ENCODE assay signal across 12 cellular contexts in the genomic region with DNA sequence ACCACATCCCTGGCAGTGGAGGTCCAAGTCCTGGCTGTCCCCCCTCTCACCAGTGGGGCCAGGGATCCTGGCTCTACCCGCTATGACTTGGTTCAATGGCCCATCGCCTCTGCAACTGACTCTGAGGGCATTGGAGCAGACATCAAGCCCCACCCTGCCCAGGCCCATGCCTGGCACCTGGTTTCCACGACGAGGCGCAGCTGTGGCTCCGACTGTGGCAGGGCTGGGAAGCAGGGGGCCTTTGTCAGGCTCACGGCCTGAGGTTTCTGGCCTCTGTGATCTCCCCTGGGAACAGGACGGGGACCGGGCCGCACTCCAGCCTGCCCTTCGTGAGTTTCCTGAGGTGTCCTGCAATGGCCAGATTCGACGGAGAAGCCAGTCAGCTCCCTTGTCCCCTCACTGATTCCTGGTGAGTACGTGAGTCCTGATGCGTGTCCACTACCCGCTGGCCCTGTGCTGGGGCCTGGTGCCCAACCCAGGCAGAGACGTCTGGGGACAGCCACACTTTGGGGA.
"Had no signal": no experiment of that assay in that cellular context is flagged by ENCODE, and none has a peak within 500 bp of the region (broad histone marks: within the 10 kb centered on the region; RNA-seq: fewer than 3 reads in every experiment).

No MANE protein-coding gene starts in this region.

- H3K4me2 ChIP-seq: neural progenitor cell had no signal

- FAIRE-seq: endothelial cell of umbilical vein had no signal

- DNase-seq: activated CD8-positive, alpha-beta memory T cell treated with anti-CD3 and anti-CD28 coated beads, Interleukin-2, amount 50 U/mL, for 4 hours; activated naive CD4-positive, alpha-beta T cell treated with Interleukin-2 at 50 U/mL for 16 hours; caudate nucleus; effector CD4-positive, alpha-beta T cell; foreskin melanocyte; heart left ventricle; left lung; transverse colon had no signal

- H3K27ac Mint-ChIP-seq: activated T-cell treated with anti-CD3 and anti-CD28 coated beads, Interleukin-2, amount 50 U/mL, for 72 hours; neural progenitor cell had no signal

- H3K4me3 ChIP-seq: coronary artery, heart left ventricle, left lung, neural progenitor cell, transverse colon had no signal

- ATAC-seq: activated T-cell treated with anti-CD3 and anti-CD28 coated beads, Interleukin-2, amount 50 U/mL, for 72 hours; heart left ventricle; left lung had no signal

- H3K9me3 Mint-ChIP-seq: activated T-cell treated with anti-CD3 and anti-CD28 coated beads, Interleukin-2, amount 50 U/mL, for 72 hours; neural progenitor cell had no signal

- H3K36me3 ChIP-seq: heart left ventricle, left lung, neural progenitor cell, transverse colon had no signal

- H3K9me3 ChIP-seq: heart left ventricle, left lung, transverse colon had no signal

- H3K4me1 ChIP-seq: neural progenitor cell had no signal

- H3K9ac ChIP-seq: neural progenitor cell had no signal

- H2AFZ ChIP-seq: neural progenitor cell had no signal

- H3K36me3 Mint-ChIP-seq: neural progenitor cell had no signal

- H3K27ac ChIP-seq: coronary artery, heart left ventricle, left lung, neural progenitor cell, transverse colon had no signal

- H3K4me3 Mint-ChIP-seq: activated T-cell treated with anti-CD3 and anti-CD28 coated beads, Interleukin-2, amount 50 U/mL, for 72 hours had no signal
